Comparison of ENCODE assay signal across 8 cellular contexts in the genomic region with DNA sequence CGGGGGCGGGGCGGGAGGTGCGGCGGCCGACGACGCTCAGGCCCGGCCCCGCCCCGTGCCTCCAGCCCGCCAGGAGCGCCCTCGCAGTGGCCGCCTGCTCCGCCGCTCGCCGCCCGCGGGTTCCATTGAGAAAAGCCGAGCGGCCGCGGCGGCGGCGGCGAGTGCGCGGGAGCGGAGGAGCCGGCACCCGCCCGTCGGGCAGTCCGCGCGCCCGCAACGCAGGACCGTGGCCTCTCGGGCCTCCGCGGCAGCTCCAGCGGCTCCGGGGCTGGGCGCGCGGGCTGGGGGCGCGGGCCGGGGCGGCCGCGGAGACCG. TPM values are rescaled to one million over a fixed set of nuclear protein-coding genes. Genes with fewer than 3 reads are reported as not detected.
DNase-seq lines count a peak whose midpoint lies in the region; ATAC-seq and TF ChIP-seq lines count a peak whose summit lies in the region.

A gene (plus strand): TSS at position 64 of the 315 bp plus-strand sequence. CDS start 359 bp downstream, outside the sequence.

- no peaks in the 10 kb centered on the region for H3K27me3 ChIP-seq in CD8-positive, alpha-beta T cell (ENCODE audit: insufficient read depth, low read length)
- H3K27me3 ChIP-seq in IMR-90 (ENCODE audit: control insufficient read depth, insufficient read depth, low read length) (no peaks in the 10 kb centered on the region; the same call in 1 of the 2 replicates), neuron (ENCODE audit: insufficient read depth, low read length) (peaks cover 24% of the 10 kb centered on the region)

- H3K23ac ChIP-seq in IMR-90 (ENCODE audit: low read depth, low read length) = peak within 1 kb of the TSS; percentile 92; the same call in 1 of the 2 replicates

- peak within 1 kb of the TSS; percentile 59 to 97; a peak in 3 of 4 replicates for H4K8ac ChIP-seq in IMR-90 (ENCODE audit: low read depth in 2 of 2, low read length in 2 of 2)

- H2BK120ac ChIP-seq in IMR-90 (ENCODE audit: low read depth, low read length) = peak within 1 kb of the TSS; percentile 98

- H3K9me1 ChIP-seq in IMR-90 (ENCODE audit: insufficient read depth, low read length) = peaks cover 11% of the 10 kb centered on the region

- peak within 1 kb of the TSS; percentile 92 for H2AK9ac ChIP-seq in IMR-90 (replicated peaks; ENCODE audit: low read depth, low read length, poor library complexity)

- H3K9me3 ChIP-seq in CD8-positive, alpha-beta T cell (ENCODE audit: low read length) = no peaks in the 10 kb centered on the region
- no peaks in the 10 kb centered on the region for H3K9me3 ChIP-seq in IMR-90 (ENCODE audit: control insufficient read depth, insufficient read depth, low read length)
- H3K9me3 ChIP-seq in neuron (ENCODE audit: low read length) = no peaks in the 10 kb centered on the region

- H3K4me1 Mint-ChIP-seq in CD8-positive, alpha-beta T cell (ENCODE audit: low read depth) = peaks cover 32% of the 10 kb centered on the region
- peaks cover 45% of the 10 kb centered on the region for H3K4me1 Mint-ChIP-seq in dendritic cell treated with granulocyte-macrophage colony-stimulating factor and Interleukin-4, amounts not matched to agents 40 ng/mL and 50 ng/mL, for 4 days (ENCODE audit: low read depth)

- CTCF ChIA-PET in CD8-positive, alpha-beta T cell (lab: Charles Lee) = interaction anchor here (0.9 to 2.3 kb wide), 2 partner anchors 15 to 117 kb away, joined by 3 to 8 read pairs; no protein-coding TSS in a partner anchor
- CTCF ChIA-PET in IMR-90 (lab: Yijun Ruan, JAX) = interaction anchor here (0.6 kb wide), 1 partner anchor 11 kb away, joined by 3 read pairs; no protein-coding TSS in a partner anchor

- 0% methylated on average over 14 of the region's 57 CpGs; no CpG with 5 or more reads in 1 of the 2 experiments for WGBS in IMR-90 (ENCODE audit: extremely low coverage in 2 of 2, insufficient read length in 1 of 2), 2 experiments

- H3K56ac ChIP-seq in IMR-90 (ENCODE audit: extremely low read depth, insufficient read depth, low read length) = no peak within 1 kb of the TSS; the same call in 1 of the 2 replicates

- peak within 1 kb of the TSS; percentile 57 for H3K27ac ChIP-seq in CD8-positive, alpha-beta T cell (ENCODE audit: low read depth, low read length)
- peak within 1 kb of the TSS; percentile 92 for H3K27ac ChIP-seq in IMR-90 (ENCODE audit: insufficient read depth, low read length)

- no peak for TF ChIP-seq CTCF in CD8-positive, alpha-beta T cell (IDR thresholded peaks at IDR 0.05)
- TF ChIP-seq CTCF in IMR-90 (conservative IDR thresholded peaks at IDR 0.05; ENCODE audit: low read depth, low read length) = 0 out of 2 replicates have a peak, but pooled peaks have one; percentile 1

- H3K36me3 Mint-ChIP-seq in CD8-positive, alpha-beta T cell = peaks cover 3% of the 10 kb centered on the region
- H3K36me3 Mint-ChIP-seq in dendritic cell treated with granulocyte-macrophage colony-stimulating factor and Interleukin-4, amounts not matched to agents 40 ng/mL and 50 ng/mL, for 4 days (ENCODE audit: low read depth) = peaks cover 6% of the 10 kb centered on the region

- peak; percentile 64 for TF ChIP-seq POLR2A in IMR-90 (IDR thresholded peaks at IDR 0.05; ENCODE audit: low read depth, low read length)

- POLR2A ChIA-PET in CD8-positive, alpha-beta T cell (lab: Charles Lee) = interaction anchor here (1.3 to 1.7 kb wide), 2 partner anchors 11 to 18 kb away, joined by 3 to 5 read pairs; no protein-coding TSS in a partner anchor
- POLR2A ChIA-PET in IMR-90 (lab: Charles Lee; ENCODE audit: unreplicated experiment) = no interaction called here

- H3K27me3 Mint-ChIP-seq in CD8-positive, alpha-beta T cell (ENCODE audit: low read depth) = no peaks in the 10 kb centered on the region
- H3K27me3 Mint-ChIP-seq in dendritic cell treated with granulocyte-macrophage colony-stimulating factor and Interleukin-4, amounts not matched to agents 40 ng/mL and 50 ng/mL, for 4 days = peaks cover 78% of the 10 kb centered on the region

- peaks cover 8 to 37% of the 10 kb centered on the region in 2 experiments for H3K79me1 ChIP-seq in IMR-90 (ENCODE audit: low read depth in 1 of 2, low read length in 2 of 2)

- H3K9me3 Mint-ChIP-seq in CD8-positive, alpha-beta T cell = no peaks in the 10 kb centered on the region
- no peaks in the 10 kb centered on the region for H3K9me3 Mint-ChIP-seq in dendritic cell treated with granulocyte-macrophage colony-stimulating factor and Interleukin-4, amounts not matched to agents 40 ng/mL and 50 ng/mL, for 4 days

- H2BK20ac ChIP-seq in IMR-90 (ENCODE audit: low read depth, low read length) = peak within 1 kb of the TSS; percentile 84

- H3K4ac ChIP-seq in IMR-90 (ENCODE audit: low read depth, low read length) = peak within 1 kb of the TSS; percentile 97

- H2BK5ac ChIP-seq in IMR-90 (ENCODE audit: low read depth, low read length, poor library complexity, severe bottlenecking) = peak within 1 kb of the TSS; percentile 93

- in situ Hi-C loops in IMR-90 (cut with MboI; ENCODE audit: low sequenced_read_pairs) = no loop called here

- peak within 1 kb of the TSS; percentile 88 for H3K27ac Mint-ChIP-seq in CD8-positive, alpha-beta T cell
- peak within 1 kb of the TSS; percentile 88 for H3K27ac Mint-ChIP-seq in dendritic cell treated with granulocyte-macrophage colony-stimulating factor and Interleukin-4, amounts not matched to agents 40 ng/mL and 50 ng/mL, for 4 days

- peak within 1 kb of the TSS; percentile 41 for H3K9ac ChIP-seq in IMR-90 (ENCODE audit: low read depth, low read length)

- no peak for DNase-seq in CD8-positive, alpha-beta T cell
- DNase-seq in IMR-90 = no peak
- no peak for DNase-seq in SHP77 (lab: John Stamatoyannopoulos, UW)
- no peak for DNase-seq in middle frontal gyrus (ENCODE audit: extremely low spot score, low spot score)
- no peak for DNase-seq in foreskin melanocyte

- H2BK15ac ChIP-seq in IMR-90 (ENCODE audit: low read depth, low read length) = peak within 1 kb of the TSS; percentile 92; the same call in 1 of the 3 replicates

- no TSS peak for BruUV-seq in IMR-90 (replicated peaks; lab: Mats Ljungman, UMichigan)

- intact Hi-C loops in CD8-positive, alpha-beta T cell (cut with DNase I, micrococcal nuclease) = loop anchor here (1.0 to 10.0 kb wide), 13 partner anchors 18 to 740 kb away; a partner anchor contains a TSS
- intact Hi-C loops in IMR-90 (cut with micrococcal nuclease) = no loop called here
- intact Hi-C loops in dendritic cell treated with granulocyte-macrophage colony-stimulating factor and Interleukin-4, amounts not matched to agents 40 ng/mL and 50 ng/mL, for 4 days (cut with micrococcal nuclease) = no loop called here

- peak within 1 kb of the TSS; percentile 65 for H4K5ac ChIP-seq in IMR-90 (ENCODE audit: low read depth, low read length)

- ATAC-seq in CD8-positive, alpha-beta T cell = no peak
- no peak for ATAC-seq in IMR-90 (ENCODE audit: low read depth)
- ATAC-seq in HG02938 (IDR thresholded peaks at IDR 0.05; ENCODE audit: unreplicated experiment) = no peak

- peak within 1 kb of the TSS; percentile 95 for H3K4me2 ChIP-seq in IMR-90 (ENCODE audit: low read depth, low read length)

- peak within 1 kb of the TSS; percentile 90 for H3K4me3 Mint-ChIP-seq in CD8-positive, alpha-beta T cell
- peak within 1 kb of the TSS; percentile 91 for H3K4me3 Mint-ChIP-seq in dendritic cell treated with granulocyte-macrophage colony-stimulating factor and Interleukin-4, amounts not matched to agents 40 ng/mL and 50 ng/mL, for 4 days

- no peak within 1 kb of the TSS for H2AK5ac ChIP-seq in IMR-90 (ENCODE audit: low read depth, low read length)

- H4K91ac ChIP-seq in IMR-90 (ENCODE audit: insufficient read depth, low read depth, low read length) = peak within 1 kb of the TSS; percentile 79; the same call in 1 of the 2 replicates

- no peak for TF ChIP-seq RAD21 in IMR-90 (IDR thresholded peaks at IDR 0.05; ENCODE audit: low read length)

- peak within 1 kb of the TSS; percentile 95 for H3K14ac ChIP-seq in IMR-90 (replicated peaks; ENCODE audit: low read depth, low read length)

- H2AFZ ChIP-seq in IMR-90 (replicated peaks; ENCODE audit: low read length, poor library complexity) (peak within 1 kb of the TSS; percentile 100), neuron (ENCODE audit: low read depth, low read length) (peak within 1 kb of the TSS; percentile 82)

- peaks cover 36% of the 10 kb centered on the region for H4K20me1 ChIP-seq in IMR-90 (ENCODE audit: insufficient read depth, low read length)

- no peaks in the 10 kb centered on the region for H3K36me3 ChIP-seq in CD8-positive, alpha-beta T cell (ENCODE audit: insufficient read depth, low read length)
- H3K36me3 ChIP-seq in IMR-90 (ENCODE audit: control insufficient read depth, insufficient read depth, low read length) = no peaks in the 10 kb centered on the region
- no peaks in the 10 kb centered on the region for H3K36me3 ChIP-seq in neuron (ENCODE audit: insufficient read depth, low read length)

- dilution Hi-C loops in IMR-90 (cut with HindIII; ENCODE audit: low sequenced_read_pairs, unreplicated experiment) = no loop called here

- peaks cover 33% of the 10 kb centered on the region for H3K4me1 ChIP-seq in CD8-positive, alpha-beta T cell (ENCODE audit: insufficient read depth, low read length)
- peaks cover 14% of the 10 kb centered on the region for H3K4me1 ChIP-seq in IMR-90 (ENCODE audit: control insufficient read depth, insufficient read depth, low read length)
- peaks cover 23% of the 10 kb centered on the region for H3K4me1 ChIP-seq in neuron (ENCODE audit: insufficient read depth, low read length)

- H3K4me3 ChIP-seq in CD8-positive, alpha-beta T cell (ENCODE audit: low read depth, low read length) = peak within 1 kb of the TSS; percentile 72
- H3K4me3 ChIP-seq in IMR-90 (ENCODE audit: insufficient read depth, low read depth, low read length) = peak within 1 kb of the TSS; percentile 65
- peak within 1 kb of the TSS; percentile 65 for H3K4me3 ChIP-seq in neuron (ENCODE audit: low read length)

- H3K18ac ChIP-seq in IMR-90 (ENCODE audit: low read depth, low read length) = peak within 1 kb of the TSS; percentile 68

TF ChIP-seq in IMR-90, 13 proteins besides CTCF, POLR2A, EP300 and RAD21 (continues in another document):
- TF ChIP-seq RFX5 (IDR thresholded peaks at IDR 0.05; ENCODE audit: low read depth, low read length) (no peak), MXI1 (IDR thresholded peaks at IDR 0.05; ENCODE audit: borderline replicate concordance, low read depth, low read length) (no peak), NFE2L2 (IDR thresholded peaks at IDR 0.05; ENCODE audit: low read depth, low read length) (no peak)
- TF ChIP-seq, protein P1, sequence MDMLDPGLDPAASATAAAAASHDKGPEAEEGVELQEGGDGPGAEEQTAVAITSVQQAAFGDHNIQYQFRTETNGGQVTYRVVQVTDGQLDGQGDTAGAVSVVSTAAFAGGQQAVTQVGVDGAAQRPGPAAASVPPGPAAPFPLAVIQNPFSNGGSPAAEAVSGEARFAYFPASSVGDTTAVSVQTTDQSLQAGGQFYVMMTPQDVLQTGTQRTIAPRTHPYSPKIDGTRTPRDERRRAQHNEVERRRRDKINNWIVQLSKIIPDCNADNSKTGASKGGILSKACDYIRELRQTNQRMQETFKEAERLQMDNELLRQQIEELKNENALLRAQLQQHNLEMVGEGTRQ (IDR thresholded peaks at IDR 0.05; ENCODE audit: low read depth, low read length) = no peak

RNA-seq across cellular contexts. Expression of the gene that starts here (rescaled TPM):
- 10 to 100 TPM; 43.4 to 46.5 TPM for total RNA-seq in CD8-positive, alpha-beta T cell
- total RNA-seq in IMR-90 (2012; rRNA removed) = 0.28 and 0.36 TPM in 2 replicates
- polyA plus RNA-seq in IMR-90 (2012; rRNA removed) = 1.1 and 1.8 TPM in 2 replicates
- 1.2 and 2.4 TPM in 2 replicates for polyA plus RNA-seq in IMR-90 (2012; cell fraction: cytosol; rRNA removed)
- 4.0 and 9.2 TPM in 2 replicates for polyA plus RNA-seq in IMR-90 (2012; cell fraction: nucleus; rRNA removed; ENCODE audit: low replicate concordance)

Comparison
In these comparisons a context has a peak if more than half of its experiments do, and no peak if none do; other contexts are left out.
1. RNA of the gene that starts here (total RNA-seq): 43.4 to 46.5 TPM in CD8-positive, alpha-beta T cell; 0.28 to 0.36 TPM in IMR-90; every median in the first group is over 10 times any median in the second.
2. intact Hi-C loops: an anchor here in CD8-positive, alpha-beta T cell (1.0 to 10.0 kb wide); none called in IMR-90 and dendritic cell treated with granulocyte-macrophage colony-stimulating factor and Interleukin-4, amounts not matched to agents 40 ng/mL and 50 ng/mL, for 4 days.
3. Peak in every context shown above with its lines, with median percentiles within 50 percentile points of each other: H3K4me3 ChIP-seq.